Comparison of ENCODE assay signal across 8 cellular contexts in genomic region chr14:52267501-52268190, GRCh38. TPM values are rescaled to one million over a fixed set of nuclear protein-coding genes. Genes with fewer than 3 reads are reported as not detected.
DNase-seq lines count a peak whose midpoint lies in the region; ATAC-seq and TF ChIP-seq lines count a peak whose summit lies in the region.

Gene PTGDR (plus strand): TSS chr14:52267698. CDS start chr14:52267815, 117 bp downstream.

- H2AFZ ChIP-seq in SK-N-SH (ENCODE audit: low read depth), result 0 out of 2 replicates have a peak within 1 kb of the TSS, but pooled peaks have one; percentile 33

- peaks cover 43% of the 10 kb centered on the region for H3K27me3 Mint-ChIP-seq in stimulated activated naive CD8-positive, alpha-beta T cell treated with anti-CD3 and anti-CD28 coated beads, Interleukin-15, Interleukin-2, amounts not matched to agents 100 ng/mL and 50 ng/mL, for 24 hours

- H3K4me1 ChIP-seq in SK-N-SH (ENCODE audit: control insufficient read depth in 1 of 2, insufficient read depth in 2 of 2, low read depth in 1 of 2, low read length in 1 of 2) (peaks cover 0 to 2% of the 10 kb centered on the region in 2 experiments; a peak in 1 of 4 replicates), colonic mucosa (no peaks in the 10 kb centered on the region), lower lobe of right lung (peaks cover 12% of the 10 kb centered on the region)

- DNase-seq in AG04450 (ENCODE audit: low read depth, low spot score) (no peak), SK-N-SH (peak; percentile 32), colonic mucosa (peak; percentile 86), lower lobe of right lung (peak; percentile 51), AML-193 (lab: John Stamatoyannopoulos, UW) (no peak), NCI-H82 treated with DMSO at 0.1 percent for 48 hours (lab: John Stamatoyannopoulos, UW; ENCODE audit: unreplicated experiment) (no peak)

- H3K9me3 Mint-ChIP-seq in stimulated activated naive CD8-positive, alpha-beta T cell treated with anti-CD3 and anti-CD28 coated beads, Interleukin-15, Interleukin-2, amounts not matched to agents 100 ng/mL and 50 ng/mL, for 24 hours, result no peaks in the 10 kb centered on the region

- no peaks in the 10 kb centered on the region for H3F3A ChIP-seq in SK-N-SH (replicated peaks; ENCODE audit: insufficient read depth)

- CTCF ChIA-PET in AG04450 (lab: Charles Lee) (no interaction called here), SK-N-SH (lab: Yijun Ruan, JAX) (interaction anchor here (0.9 kb wide), 1 partner anchor 14 kb away, joined by 3 read pairs; no protein-coding TSS in a partner anchor)

- no peak within 1 kb of the TSS for H3K9ac ChIP-seq in SK-N-SH
- peak within 1 kb of the TSS; percentile 51 to 72 for H3K9ac ChIP-seq in colonic mucosa (ENCODE audit: low read depth in 2 of 2, low read length in 2 of 2)

- no peak for TF ChIP-seq EP300 in SK-N-SH (IDR thresholded peaks at IDR 0.05; ENCODE audit: borderline replicate concordance in 1 of 2, low read depth in 1 of 2, low read length in 1 of 2)

- intact Hi-C loops in colonic mucosa (cut with DNase I) (no loop called here), lower lobe of right lung (cut with DNase I) (no loop called here)

- TF ChIP-seq CTCF in AG04450 (IDR thresholded peaks at IDR 0.05; ENCODE audit: low read depth, low read length) (no peak), SK-N-SH (IDR thresholded peaks at IDR 0.05) (no peak), colonic mucosa (IDR thresholded peaks at IDR 0.05) (no peak), lower lobe of right lung (IDR thresholded peaks at IDR 0.05) (no peak)

- H3K4me3 ChIP-seq in AG04450 (ENCODE audit: low read depth, low read length) (peak within 1 kb of the TSS; percentile 38), SK-N-SH (ENCODE audit: low read depth in 2 of 2, low read length in 1 of 2) (no peak within 1 kb of the TSS), colonic mucosa (peak within 1 kb of the TSS; percentile 64), lower lobe of right lung (peak within 1 kb of the TSS; percentile 53)

- POLR2A ChIA-PET in AG04450 (lab: Yijun Ruan, JAX), result no interaction called here
- POLR2A ChIA-PET in SK-N-SH (lab: Yijun Ruan, JAX), result no interaction called here

- H3K4me1 Mint-ChIP-seq in stimulated activated naive CD8-positive, alpha-beta T cell treated with anti-CD3 and anti-CD28 coated beads, Interleukin-15, Interleukin-2, amounts not matched to agents 100 ng/mL and 50 ng/mL, for 24 hours (ENCODE audit: low read depth), result peaks cover 60% of the 10 kb centered on the region

- H3K27ac Mint-ChIP-seq in stimulated activated naive CD8-positive, alpha-beta T cell treated with anti-CD3 and anti-CD28 coated beads, Interleukin-15, Interleukin-2, amounts not matched to agents 100 ng/mL and 50 ng/mL, for 24 hours, result peak within 1 kb of the TSS; percentile 36

- no peaks in the 10 kb centered on the region for H3K9me2 ChIP-seq in SK-N-SH

- H3K27me3 ChIP-seq in AG04450 (ENCODE audit: control insufficient read depth, insufficient read depth, low read length), result peaks cover 38% of the 10 kb centered on the region
- peaks cover 35% of the 10 kb centered on the region for H3K27me3 ChIP-seq in SK-N-SH (ENCODE audit: insufficient read depth)
- peaks cover 8% of the 10 kb centered on the region for H3K27me3 ChIP-seq in colonic mucosa
- peaks cover 26% of the 10 kb centered on the region for H3K27me3 ChIP-seq in lower lobe of right lung (ENCODE audit: low read depth)

- peak within 1 kb of the TSS; percentile 85 for H3K4me3 Mint-ChIP-seq in stimulated activated naive CD8-positive, alpha-beta T cell treated with anti-CD3 and anti-CD28 coated beads, Interleukin-15, Interleukin-2, amounts not matched to agents 100 ng/mL and 50 ng/mL, for 24 hours

- H3K4me2 ChIP-seq in SK-N-SH, result peak within 1 kb of the TSS; percentile 65; the same call in 1 of the 2 replicates

- no peaks in the 10 kb centered on the region for H3K79me2 ChIP-seq in SK-N-SH (ENCODE audit: insufficient read depth)

- 13% methylated on average over 33 of the region's 58 CpGs for WGBS in SK-N-SH (ENCODE audit: low lambda C conversion rate)

- H3K36me3 Mint-ChIP-seq in stimulated activated naive CD8-positive, alpha-beta T cell treated with anti-CD3 and anti-CD28 coated beads, Interleukin-15, Interleukin-2, amounts not matched to agents 100 ng/mL and 50 ng/mL, for 24 hours (ENCODE audit: low read depth), result no peaks in the 10 kb centered on the region

- H3K9me3 ChIP-seq in AG04450 (ENCODE audit: control insufficient read depth, insufficient read depth, low read length) (no peaks in the 10 kb centered on the region; the same call in 1 of the 2 replicates), SK-N-SH (no peaks in the 10 kb centered on the region), colonic mucosa (no peaks in the 10 kb centered on the region), lower lobe of right lung (no peaks in the 10 kb centered on the region)

- TF ChIP-seq RAD21 in SK-N-SH (IDR thresholded peaks at IDR 0.05; ENCODE audit: low read length), result no peak

- ATAC-seq in lower lobe of right lung (peak; percentile 72 to 73), GM19035 (IDR thresholded peaks at IDR 0.05; ENCODE audit: unreplicated experiment) (no peak)

- H3K36me3 ChIP-seq in SK-N-SH (replicated peaks in 1 of 2; ENCODE audit: control insufficient read depth in 1 of 2, insufficient read depth in 2 of 2, low read length in 1 of 2), result no peaks in the 10 kb centered on the region
- H3K36me3 ChIP-seq in colonic mucosa, result no peaks in the 10 kb centered on the region
- H3K36me3 ChIP-seq in lower lobe of right lung, result no peaks in the 10 kb centered on the region

- H4K20me1 ChIP-seq in SK-N-SH (ENCODE audit: insufficient read depth), result no peaks in the 10 kb centered on the region

- H3K27ac ChIP-seq in AG04450 (ENCODE audit: low read depth, low read length), result no peak within 1 kb of the TSS
- H3K27ac ChIP-seq in SK-N-SH (ENCODE audit: low read depth in 2 of 2, low read length in 1 of 2), result no peak within 1 kb of the TSS
- H3K27ac ChIP-seq in colonic mucosa, result peak within 1 kb of the TSS; percentile 43
- H3K27ac ChIP-seq in lower lobe of right lung, result peak within 1 kb of the TSS; percentile 53

TF ChIP-seq in SK-N-SH, 30 proteins besides CTCF, POLR2A, EP300 and RAD21:
- no peak for TF ChIP-seq CHD2 (IDR thresholded peaks at IDR 0.05; ENCODE audit: low read length, partially characterized antibody)
- TF ChIP-seq RXRA (IDR thresholded peaks at IDR 0.05; ENCODE audit: borderline replicate concordance, low read depth), result no peak
- TF ChIP-seq ZBTB33 (IDR thresholded peaks at IDR 0.05; ENCODE audit: borderline replicate concordance, low read depth), result no peak
- TF ChIP-seq MEF2A (IDR thresholded peaks at IDR 0.05; ENCODE audit: borderline replicate concordance, low read depth), result no peak
- TF ChIP-seq TAF1 (IDR thresholded peaks at IDR 0.05; ENCODE audit: borderline replicate concordance, low read depth, low read length), result no peak
- no peak for TF ChIP-seq IRF3 (IDR thresholded peaks at IDR 0.05; ENCODE audit: low read depth, low read length)
- TF ChIP-seq NRF1 (IDR thresholded peaks at IDR 0.05; ENCODE audit: low read depth, low read length), result no peak
- TF ChIP-seq RCOR1 (IDR thresholded peaks at IDR 0.05; ENCODE audit: low read length), result no peak
- TF ChIP-seq MAX (IDR thresholded peaks at IDR 0.05; ENCODE audit: low read depth), result no peak
- no peak for TF ChIP-seq FOSL2 (IDR thresholded peaks at IDR 0.05; ENCODE audit: borderline replicate concordance, low read depth)

RNA-seq across cellular contexts. Expression of gene PTGDR, which starts in this region (rescaled TPM):
- polyA plus RNA-seq in AG04450 (2011; rRNA removed), result not detected in 2 replicates
- polyA minus RNA-seq in AG04450 (2011; rRNA and poly(A)+ RNA removed), result not detected in 2 replicates
- not detected in 2 replicates for polyA plus RNA-seq in SK-N-SH (2012; rRNA removed)
- polyA plus RNA-seq in SK-N-SH (2012; cell fraction: cytosol; rRNA removed), result 0.03 TPM in 1 of 2 replicates, not detected in the other
- not detected in 2 replicates for polyA plus RNA-seq in SK-N-SH (2012; cell fraction: nucleus; rRNA removed)
- total RNA-seq in colonic mucosa, result 10 to 100 TPM; 14.4 to 32.3 TPM
- 2.2 TPM for total RNA-seq in lower lobe of right lung

Comparison
In these comparisons a context has a peak if more than half of its experiments do, and no peak if none do; other contexts are left out.
1. Peak in DNase-seq and H3K4me2 ChIP-seq in SK-N-SH; RNA of the gene not detected or under 1 TPM.
2. DNase-seq: peak in colonic mucosa (single experiment) and lower lobe of right lung (single experiment); none in AG04450 (single experiment), AML-193 (0 of 2) and NCI-H82 treated with DMSO at 0.1 percent for 48 hours (single experiment).
3. H3K27ac ChIP-seq: peak in colonic mucosa (single experiment) and lower lobe of right lung (single experiment); none in AG04450 (single experiment) and SK-N-SH (0 of 2).
4. H3K4me3 ChIP-seq: peak in AG04450 (single experiment), colonic mucosa (single experiment) and lower lobe of right lung (single experiment); none in SK-N-SH (0 of 2).